Comparison of ENCODE assay signal across 2 cellular contexts in genomic region chr10:122306282-122306681, GRCh38.
TF ChIP-seq lines count a peak whose summit lies in the region.

No MANE protein-coding gene starts in this region.

TF ChIP-seq in A549, 52 proteins besides CTCF, POLR2A, EP300 and RAD21:
- no peak for TF ChIP-seq CEBPB (IDR thresholded peaks at IDR 0.05)
- no peak for TF ChIP-seq E2F6 (IDR thresholded peaks at IDR 0.05; ENCODE audit: borderline replicate concordance, low read depth)
- no peak for TF ChIP-seq POLR2AphosphoS2 (conservative IDR thresholded peaks at IDR 0.05; ENCODE audit: low read length)
- no peak for TF ChIP-seq USF2 (IDR thresholded peaks at IDR 0.05)
- TF ChIP-seq FOXS1 (CRISPR knock-in tag; IDR thresholded peaks at IDR 0.05) = no peak
- TF ChIP-seq PHF8 (IDR thresholded peaks at IDR 0.05; ENCODE audit: borderline replicate concordance, low read depth) = no peak
- TF ChIP-seq RNF2 (IDR thresholded peaks at IDR 0.05; ENCODE audit: borderline replicate concordance, low read depth) = no peak

TF ChIP-seq in endothelial cell of umbilical vein, 7 proteins besides CTCF, POLR2A, EP300 and RAD21:
- TF ChIP-seq POLR2AphosphoS5 (IDR thresholded peaks at IDR 0.05; ENCODE audit: insufficient read depth, low read depth, low read length) = no peak
- TF ChIP-seq FOS (IDR thresholded peaks at IDR 0.05; ENCODE audit: borderline replicate concordance, insufficient read depth, low read length) = no peak
- no peak for TF ChIP-seq JUN (IDR thresholded peaks at IDR 0.05; ENCODE audit: borderline replicate concordance, insufficient read depth, insufficient read length, low read depth)
- no peak for TF ChIP-seq MYC (IDR thresholded peaks at IDR 0.05; ENCODE audit: low read depth, low read length)
- TF ChIP-seq GATA2 (IDR thresholded peaks at IDR 0.05; ENCODE audit: insufficient read depth, insufficient read length, low read depth, low read length) = no peak
- TF ChIP-seq MAX (IDR thresholded peaks at IDR 0.05; ENCODE audit: insufficient read depth, insufficient read length) = no peak
- no peak for TF ChIP-seq EZH2 (IDR thresholded peaks at IDR 0.05; ENCODE audit: borderline replicate concordance, low read depth, low read length, severe bottlenecking)
